ENCODE assay signal across 8 cellular contexts in the genomic region with DNA sequence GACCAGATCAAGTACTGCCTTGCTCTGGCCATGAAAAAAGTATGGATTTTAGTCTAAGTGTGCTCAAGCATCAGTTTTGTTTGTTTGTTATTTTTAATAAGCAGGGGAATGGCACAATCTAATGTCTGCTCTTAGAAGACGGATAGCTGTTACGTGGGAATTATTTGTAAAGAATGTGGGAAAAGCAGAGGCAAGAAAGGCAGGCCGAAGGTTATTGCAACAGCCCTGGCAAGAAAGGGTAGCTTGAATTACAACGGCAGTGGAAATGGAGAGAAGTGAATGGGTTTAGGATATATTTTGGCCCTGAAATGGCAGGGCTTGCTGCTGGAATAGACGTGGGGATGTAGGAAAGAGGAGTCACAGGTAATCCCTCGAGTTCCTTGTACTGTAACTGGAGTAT. TPM values are rescaled to one million over a fixed set of nuclear protein-coding genes. Genes with fewer than 3 reads are reported as not detected.
A peak's percentile ranks its signal among the peaks of the same experiment; 100 is the strongest.
DNase-seq lines count a peak whose midpoint lies in the region; TF ChIP-seq lines count a peak whose summit lies in the region.

No MANE protein-coding gene starts in this region.

- H3K27ac Mint-ChIP-seq in T-helper 1 cell treated with Interleukin-12 subunit alpha and Interleukin-12 subunit beta and Interleukin-4 antibody, amounts not matched to agents 30 μg/mL and 1 μg/mL, for 36 hours: peak overlapping the region; percentile 86
- H3K27ac Mint-ChIP-seq in activated naive CD8-positive, alpha-beta T cell treated with anti-CD3 and anti-CD28 coated beads for 36 hours: peak overlapping the region; percentile 90

- H3K36me3 ChIP-seq in iPS-20b (ENCODE audit: insufficient read depth, low read depth, low read length): peaks cover 46% of the 10 kb centered on the region
- peaks cover 15 to 44% (median 27%) of the 10 kb centered on the region in 4 donors for H3K36me3 ChIP-seq in stomach

- no peaks in the 10 kb centered on the region for H3K27me3 Mint-ChIP-seq in T-helper 1 cell treated with Interleukin-12 subunit alpha and Interleukin-12 subunit beta and Interleukin-4 antibody, amounts not matched to agents 30 μg/mL and 1 μg/mL, for 36 hours (ENCODE audit: low read depth)
- peaks cover 3% of the 10 kb centered on the region for H3K27me3 Mint-ChIP-seq in activated naive CD8-positive, alpha-beta T cell treated with anti-CD3 and anti-CD28 coated beads for 36 hours

- H3K4me1 Mint-ChIP-seq in T-helper 1 cell treated with Interleukin-12 subunit alpha and Interleukin-12 subunit beta and Interleukin-4 antibody, amounts not matched to agents 30 μg/mL and 1 μg/mL, for 36 hours (ENCODE audit: low read depth): peaks cover 58% of the 10 kb centered on the region
- peaks cover 55% of the 10 kb centered on the region for H3K4me1 Mint-ChIP-seq in activated naive CD8-positive, alpha-beta T cell treated with anti-CD3 and anti-CD28 coated beads for 36 hours

- peaks cover 7% of the 10 kb centered on the region for H3K4me1 ChIP-seq in iPS-20b (ENCODE audit: insufficient read depth, low read length)
- H3K4me1 ChIP-seq in stomach: peaks cover 25 to 56% (median 43%) of the 10 kb centered on the region in 4 donors

- in situ Hi-C loops in GM13976 (cut with MboI; ENCODE audit: low sequenced_read_pairs, unreplicated experiment): no loop called here

- no peak overlapping the region for H3K27ac ChIP-seq in iPS-20b (ENCODE audit: low read length)
- peak overlapping the region in 4 of 5 donors; percentile 83 to 92 (median 92) for H3K27ac ChIP-seq in stomach

- no peak for TF ChIP-seq POLR2A in stomach (IDR thresholded peaks at IDR 0.05)

- 23 to 29% (median 28%) methylated on average over 6 of the region's 6 CpGs for WGBS in stomach, 5 donors

- H3K9me3 ChIP-seq in iPS-20b (ENCODE audit: insufficient read depth, low read depth, low read length) (no peaks in the 10 kb centered on the region), stomach (no peaks in the 10 kb centered on the region)

- no peak for TF ChIP-seq EP300 in stomach (IDR thresholded peaks at IDR 0.05)

- H3K27me3 ChIP-seq in iPS-20b (ENCODE audit: insufficient read depth, low read length) (no peaks in the 10 kb centered on the region), stomach (no peaks in the 10 kb centered on the region)

- H3K4me3 Mint-ChIP-seq in T-helper 1 cell treated with Interleukin-12 subunit alpha and Interleukin-12 subunit beta and Interleukin-4 antibody, amounts not matched to agents 30 μg/mL and 1 μg/mL, for 36 hours: peak overlapping the region; percentile 92
- peak overlapping the region; percentile 86 for H3K4me3 Mint-ChIP-seq in activated naive CD8-positive, alpha-beta T cell treated with anti-CD3 and anti-CD28 coated beads for 36 hours

- TF ChIP-seq CTCF in stomach (IDR thresholded peaks at IDR 0.05) (no peak), GM13976 (IDR thresholded peaks at IDR 0.05; ENCODE audit: borderline replicate concordance, control extremely low read depth, extremely low read depth, insufficient read depth, missing control alignments) (no peak)

- H3K9me3 Mint-ChIP-seq in T-helper 1 cell treated with Interleukin-12 subunit alpha and Interleukin-12 subunit beta and Interleukin-4 antibody, amounts not matched to agents 30 μg/mL and 1 μg/mL, for 36 hours: no peaks in the 10 kb centered on the region
- no peaks in the 10 kb centered on the region for H3K9me3 Mint-ChIP-seq in activated naive CD8-positive, alpha-beta T cell treated with anti-CD3 and anti-CD28 coated beads for 36 hours

- intact Hi-C loops in stomach (cut with DNase I; ENCODE audit: low total_unique reads): no loop called here

- peak overlapping the region; percentile 91; the same call in 1 of the 2 replicates for H3K9ac ChIP-seq in iPS-20b (ENCODE audit: low read depth, low read length)

- H3K4me3 ChIP-seq in iPS-20b (ENCODE audit: low read length) (peak overlapping the region; percentile 96), stomach (peak overlapping the region; percentile 74 to 97 (median 88))

- H3K36me3 Mint-ChIP-seq in T-helper 1 cell treated with Interleukin-12 subunit alpha and Interleukin-12 subunit beta and Interleukin-4 antibody, amounts not matched to agents 30 μg/mL and 1 μg/mL, for 36 hours (ENCODE audit: low read depth): peaks cover 61% of the 10 kb centered on the region
- H3K36me3 Mint-ChIP-seq in activated naive CD8-positive, alpha-beta T cell treated with anti-CD3 and anti-CD28 coated beads for 36 hours: peaks cover 64% of the 10 kb centered on the region

- DNase-seq in T-helper 1 cell (no peak), stomach (no peak), RPMI8226 (no peak), GM13976 (ENCODE audit: low spot score) (no peak), NCI-H2029 (lab: John Stamatoyannopoulos, UW) (no peak)
- DNase-seq in activated naive CD8-positive, alpha-beta T cell treated with anti-CD3 and anti-CD28 coated beads for 36 hours: no peak

RNA-seq across cellular contexts. Expression of gene HASPIN, which starts 1.0 kb away (rescaled TPM):
- total RNA-seq in activated naive CD8-positive, alpha-beta T cell treated with anti-CD3 and anti-CD28 coated beads for 36 hours: 10 to 100 TPM; 23.8 to 24.6 TPM
- total RNA-seq in stomach: under 1 TPM in 3 of 5 donors, not detected in 2; 0.55 to 0.89 (median 0.87) TPM
- polyA plus RNA-seq in stomach: under 1 TPM in 2 of 3 donors, not detected in 1; 0.30 to 0.68 TPM

RNA-seq across cellular contexts. Expression of gene P2RX5, which starts 26.8 kb away (rescaled TPM):
- total RNA-seq in activated naive CD8-positive, alpha-beta T cell treated with anti-CD3 and anti-CD28 coated beads for 36 hours: 10 to 100 TPM; 32.0 to 38.7 TPM
- total RNA-seq in stomach: 10 to 100 TPM in 1 of 5 donors, 1 to 10 TPM in 3, not detected in 1; 3.7 to 37.5 (median 7.1) TPM
- 1 to 10 TPM in 2 of 3 donors, not detected in 1; 1.1 to 7.1 TPM for polyA plus RNA-seq in stomach

RNA-seq across cellular contexts. Expression of gene EMC6, which starts 54.1 kb away (rescaled TPM):
- 10 to 100 TPM; 83.6 to 85.8 TPM for total RNA-seq in activated naive CD8-positive, alpha-beta T cell treated with anti-CD3 and anti-CD28 coated beads for 36 hours
- total RNA-seq in stomach: 10 to 100 TPM in 2 of 5 donors, 1 to 10 TPM in 1, not detected in 2; 2.6 to 28.6 (median 19.1) TPM
- polyA plus RNA-seq in stomach: 10 to 100 TPM; 60.2 to 75.6 (median 75.3) TPM

RNA-seq across cellular contexts. Expression of gene TAX1BP3, which starts 54.3 kb away (rescaled TPM):
- total RNA-seq in activated naive CD8-positive, alpha-beta T cell treated with anti-CD3 and anti-CD28 coated beads for 36 hours: 10 to 100 TPM; 12.3 to 13.6 TPM
- 100 to 1,000 TPM in 4 of 5 donors, 10 to 100 TPM in 1; 52.7 to 229 (median 108) TPM for total RNA-seq in stomach
- 100 to 1,000 TPM; 114 to 267 (median 235) TPM for polyA plus RNA-seq in stomach

Comparison
In these comparisons a context has a peak if more than half of its experiments do, and no peak if none do; other contexts are left out.
1. RNA of gene HASPIN, which starts 1.0 kb away (total RNA-seq): 23.8 to 24.6 TPM in activated naive CD8-positive, alpha-beta T cell treated with anti-CD3 and anti-CD28 coated beads for 36 hours; 0.55 to 0.89 TPM in stomach; every median in the first group is over 10 times any median in the second.